23 cellular contexts compared by ENCODE assay signal in genomic region chr15:64806509-64806908, GRCh38. TPM values are rescaled to one million over a fixed set of nuclear protein-coding genes. Genes with fewer than 3 reads are reported as not detected.
DNase-seq lines count a peak whose midpoint lies in the region; ATAC-seq and TF ChIP-seq lines count a peak whose summit lies in the region.
"Had no signal": no experiment of that assay in that cellular context is flagged by ENCODE, and none has a peak within 500 bp of the region (broad histone marks: within the 10 kb centered on the region; RNA-seq: fewer than 3 reads in every experiment).

No MANE protein-coding gene starts in this region.

- H3K9me3 ChIP-seq in right cardiac atrium (ENCODE audit: control insufficient read depth, low read length) (no peaks in the 10 kb centered on the region), heart left ventricle (no peaks in the 10 kb centered on the region), esophagus squamous epithelium (no peaks in the 10 kb centered on the region), muscle layer of duodenum (ENCODE audit: control insufficient read depth in 1 of 2, low read length in 2 of 2) (no peaks in the 10 kb centered on the region)
- H3K9me3 ChIP-seq: BLaER1, prostate gland, SJCRH30 had no signal

- no peaks in the 10 kb centered on the region for H3K4me1 ChIP-seq in right cardiac atrium (ENCODE audit: control insufficient read depth, insufficient read depth, low read length)
- H3K4me1 ChIP-seq in heart left ventricle, result peaks cover 0 to 38% (median 11%) of the 10 kb centered on the region in 12 donors
- H3K4me1 ChIP-seq in esophagus squamous epithelium, result peaks cover 0 to 21% (median 5%) of the 10 kb centered on the region in 3 donors
- peaks cover 0 to 35% of the 10 kb centered on the region in 2 donors for H3K4me1 ChIP-seq in muscle layer of duodenum (ENCODE audit: control insufficient read depth in 1 of 2, insufficient read depth in 2 of 2, low read length in 2 of 2)
- H3K4me1 ChIP-seq: prostate gland had no signal

- no peaks in the 10 kb centered on the region for H3K36me3 Mint-ChIP-seq in activated CD8-positive, alpha-beta memory T cell treated with anti-CD3 and anti-CD28 coated beads, Interleukin-2, amount 10 ng/mL, durations not matched to agents 7 days and 5 days
- H3K36me3 Mint-ChIP-seq: activated naive CD8-positive, alpha-beta T cell treated with anti-CD3 and anti-CD28 coated beads for 36 hours had no signal

- DNase-seq in right cardiac atrium (peak in 1 of 3 donors; percentile 27), heart left ventricle (no peak), esophagus squamous epithelium (lab: John Stamatoyannopoulos, UW) (no peak), AG08396 (ENCODE audit: low spot score) (no peak), HuH-7.5 (ENCODE audit: low spot score) (no peak)
- DNase-seq in activated CD8-positive, alpha-beta memory T cell treated with anti-CD3 and anti-CD28 coated beads, Interleukin-2, amount 10 ng/mL, durations not matched to agents 7 days and 5 days, result no peak
- DNase-seq: activated CD4-positive, alpha-beta T cell treated with anti-CD3 and anti-CD28 coated beads, Interleukin-2, amount 10 ng/mL, durations not matched to agents 7 days and 5 days; activated naive CD8-positive, alpha-beta T cell treated with anti-CD3 and anti-CD28 coated beads for 36 hours; effector memory CD4-positive, alpha-beta T cell; Kasumi-1; NCI-H1092; NCI-H2029; SJCRH30; stimulated activated CD8-positive, alpha-beta memory T cell treated with anti-CD3 and anti-CD28 coated beads, Interleukin-4, amount 100 ng/mL, for 48 hours; substantia nigra had no signal

- H3K27ac ChIP-seq in right cardiac atrium (ENCODE audit: low read length), result peak overlapping the region; percentile 44
- peak overlapping the region in 2 of 12 donors; percentile 12 to 90 for H3K27ac ChIP-seq in heart left ventricle
- peak overlapping the region; percentile 33 to 88 (median 76) for H3K27ac ChIP-seq in esophagus squamous epithelium
- H3K27ac ChIP-seq in muscle layer of duodenum (ENCODE audit: low read length), result peak overlapping the region; percentile 39
- H3K27ac ChIP-seq: BLaER1, SJCRH30 had no signal

- H3K36me3 ChIP-seq in heart left ventricle (no peaks in the 10 kb centered on the region), esophagus squamous epithelium (no peaks in the 10 kb centered on the region), muscle layer of duodenum (ENCODE audit: control insufficient read depth in 1 of 2, insufficient read depth in 2 of 2, low read length in 2 of 2) (no peaks in the 10 kb centered on the region)
- H3K36me3 ChIP-seq: BLaER1, prostate gland, SJCRH30 had no signal

- H3K27me3 Mint-ChIP-seq in activated CD8-positive, alpha-beta memory T cell treated with anti-CD3 and anti-CD28 coated beads, Interleukin-2, amount 10 ng/mL, durations not matched to agents 7 days and 5 days, result peaks cover 7% of the 10 kb centered on the region
- H3K27me3 Mint-ChIP-seq: activated naive CD8-positive, alpha-beta T cell treated with anti-CD3 and anti-CD28 coated beads for 36 hours; activated T-helper 17 cell treated with anti-CD3 and anti-CD28 coated beads, Interleukin-2, amount 50 U/mL, for 72 hours had no signal

- 71% methylated on average over 6 of the region's 6 CpGs for WGBS in right cardiac atrium
- WGBS in heart left ventricle, 4 donors, result 72 to 76% (median 74%) methylated on average over 6 of the region's 6 CpGs
- WGBS in esophagus squamous epithelium, 2 donors, result 57 to 88% methylated on average over 4 to 5 of the region's 6 CpGs

- CTCF ChIA-PET in activated CD8-positive, alpha-beta memory T cell treated with anti-CD3 and anti-CD28 coated beads, Interleukin-2, amount 10 ng/mL, durations not matched to agents 7 days and 5 days (lab: Charles Lee), result interaction anchor here (0.9 to 2.4 kb wide), 4 partner anchors 19 to 81 kb away, joined by 3 to 9 read pairs (median 3); no protein-coding TSS in a partner anchor

- no peak overlapping the region for H3K4me3 ChIP-seq in right cardiac atrium (ENCODE audit: low read length)
- no peak overlapping the region for H3K4me3 ChIP-seq in heart left ventricle
- no peak overlapping the region for H3K4me3 ChIP-seq in esophagus squamous epithelium
- no peak overlapping the region for H3K4me3 ChIP-seq in muscle layer of duodenum (ENCODE audit: low read depth in 1 of 2, low read length in 2 of 2)
- H3K4me3 ChIP-seq: BLaER1, prostate gland, SJCRH30 had no signal

- H3K27me3 ChIP-seq in right cardiac atrium (ENCODE audit: control insufficient read depth, insufficient read depth) (no peaks in the 10 kb centered on the region), heart left ventricle (no peaks in the 10 kb centered on the region), esophagus squamous epithelium (peaks cover 0 to 5% (median 0%) of the 10 kb centered on the region in 4 donors), muscle layer of duodenum (ENCODE audit: low read depth, low read length) (no peaks in the 10 kb centered on the region)
- H3K27me3 ChIP-seq: BLaER1, SJCRH30 had no signal

- intact Hi-C loops in right cardiac atrium (cut with DNase I) (loop anchor here in 1 of 4 donors (5.0 kb wide), 1 partner anchor 74 kb away; no protein-coding TSS in a partner anchor), heart left ventricle (cut with DNase I) (loop anchor here in 3 of 10 donors (2.0 to 5.0 kb wide), 3 partner anchors 34 to 70 kb away; no protein-coding TSS in a partner anchor), esophagus squamous epithelium (cut with DNase I) (loop anchor here (5.0 kb wide), 1 partner anchor 64 kb away; no protein-coding TSS in a partner anchor)

- TF ChIP-seq CTCF in heart left ventricle (IDR thresholded peaks at IDR 0.05), result no peak
- no peak for TF ChIP-seq CTCF in esophagus squamous epithelium (IDR thresholded peaks at IDR 0.05)

- no peak for TF ChIP-seq POLR2A in heart left ventricle (IDR thresholded peaks at IDR 0.05)
- TF ChIP-seq POLR2A in esophagus squamous epithelium (IDR thresholded peaks at IDR 0.05), result no peak

- ATAC-seq in right cardiac atrium (no peak), heart left ventricle (no peak), HG03457 (IDR thresholded peaks at IDR 0.05; ENCODE audit: unreplicated experiment) (no peak)
- no peak for ATAC-seq in activated CD8-positive, alpha-beta memory T cell treated with anti-CD3 and anti-CD28 coated beads, Interleukin-2, amount 10 ng/mL, durations not matched to agents 7 days and 5 days
- ATAC-seq: activated T-helper 17 cell treated with anti-CD3 and anti-CD28 coated beads, Interleukin-2, amount 50 U/mL, for 72 hours; Panc1 had no signal

- H3K27ac Mint-ChIP-seq in activated CD8-positive, alpha-beta memory T cell treated with anti-CD3 and anti-CD28 coated beads, Interleukin-2, amount 10 ng/mL, durations not matched to agents 7 days and 5 days, result no peak overlapping the region
- H3K27ac Mint-ChIP-seq: activated CD4-positive, alpha-beta T cell treated with anti-CD3 and anti-CD28 coated beads, Interleukin-2, amount 10 ng/mL, durations not matched to agents 7 days and 5 days; activated naive CD8-positive, alpha-beta T cell treated with anti-CD3 and anti-CD28 coated beads for 36 hours; activated T-helper 17 cell treated with anti-CD3 and anti-CD28 coated beads, Interleukin-2, amount 50 U/mL, for 72 hours; T-helper 1 cell treated with Interleukin-12 subunit alpha and Interleukin-12 subunit beta and Interleukin-4 antibody, amounts not matched to agents 30 μg/mL and 1 μg/mL, for 36 hours had no signal

- no peak overlapping the region for H3K4me3 Mint-ChIP-seq in activated CD8-positive, alpha-beta memory T cell treated with anti-CD3 and anti-CD28 coated beads, Interleukin-2, amount 10 ng/mL, durations not matched to agents 7 days and 5 days
- H3K4me3 Mint-ChIP-seq: activated CD4-positive, alpha-beta T cell treated with anti-CD3 and anti-CD28 coated beads, Interleukin-2, amount 10 ng/mL, durations not matched to agents 7 days and 5 days; activated naive CD8-positive, alpha-beta T cell treated with anti-CD3 and anti-CD28 coated beads for 36 hours; activated T-helper 17 cell treated with anti-CD3 and anti-CD28 coated beads, Interleukin-2, amount 50 U/mL, for 72 hours; T-helper 1 cell treated with Interleukin-12 subunit alpha and Interleukin-12 subunit beta and Interleukin-4 antibody, amounts not matched to agents 30 μg/mL and 1 μg/mL, for 36 hours had no signal

- no peaks in the 10 kb centered on the region for H3K4me1 Mint-ChIP-seq in activated CD8-positive, alpha-beta memory T cell treated with anti-CD3 and anti-CD28 coated beads, Interleukin-2, amount 10 ng/mL, durations not matched to agents 7 days and 5 days
- H3K4me1 Mint-ChIP-seq: activated CD4-positive, alpha-beta T cell treated with anti-CD3 and anti-CD28 coated beads, Interleukin-2, amount 10 ng/mL, durations not matched to agents 7 days and 5 days; activated T-helper 17 cell treated with anti-CD3 and anti-CD28 coated beads, Interleukin-2, amount 50 U/mL, for 72 hours had no signal

- no peaks in the 10 kb centered on the region for H3K9me3 Mint-ChIP-seq in activated CD8-positive, alpha-beta memory T cell treated with anti-CD3 and anti-CD28 coated beads, Interleukin-2, amount 10 ng/mL, durations not matched to agents 7 days and 5 days (ENCODE audit: low read depth)
- H3K9me3 Mint-ChIP-seq: activated CD4-positive, alpha-beta T cell treated with anti-CD3 and anti-CD28 coated beads, Interleukin-2, amount 10 ng/mL, durations not matched to agents 7 days and 5 days; activated naive CD8-positive, alpha-beta T cell treated with anti-CD3 and anti-CD28 coated beads for 36 hours; activated T-helper 17 cell treated with anti-CD3 and anti-CD28 coated beads, Interleukin-2, amount 50 U/mL, for 72 hours; T-helper 1 cell treated with Interleukin-12 subunit alpha and Interleukin-12 subunit beta and Interleukin-4 antibody, amounts not matched to agents 30 μg/mL and 1 μg/mL, for 36 hours had no signal

RNA-seq across cellular contexts. Expression of gene PIF1, which starts 18.9 kb away (rescaled TPM):
- total RNA-seq in right cardiac atrium (1 to 10 TPM in 1 of 4 donors, under 1 TPM in 3; 0.25 to 1.1 (median 0.62) TPM), heart left ventricle (1 to 10 TPM in 2 of 9 donors, under 1 TPM in 5, not detected in 2; 0.23 to 4.6 (median 0.52) TPM), esophagus squamous epithelium (10 to 100 TPM in 1 of 4 donors, 1 to 10 TPM in 3; 1.8 to 17.5 (median 3.8) TPM)
- polyA plus RNA-seq in right cardiac atrium (0.86 TPM), heart left ventricle (under 1 TPM; 0.40 to 0.88 TPM)
- total RNA-seq in activated CD8-positive, alpha-beta memory T cell treated with anti-CD3 and anti-CD28 coated beads, Interleukin-2, amount 10 ng/mL, durations not matched to agents 7 days and 5 days, result 10 to 100 TPM; 59.5 to 85.5 TPM

RNA-seq across cellular contexts. Expression of gene RBPMS2, which starts 31.1 kb away (rescaled TPM):
- total RNA-seq in right cardiac atrium (100 to 1,000 TPM; 380 to 503 (median 388) TPM), heart left ventricle (100 to 1,000 TPM in 7 of 9 donors, 10 to 100 TPM in 2; 49.8 to 530 (median 189) TPM), esophagus squamous epithelium (1 to 10 TPM in 2 of 4 donors, under 1 TPM in 1, not detected in 1; 0.75 to 5.0 (median 1.3) TPM)
- polyA plus RNA-seq in right cardiac atrium (392 TPM), heart left ventricle (100 to 1,000 TPM; 238 to 408 TPM)
- not detected for total RNA-seq in activated CD8-positive, alpha-beta memory T cell treated with anti-CD3 and anti-CD28 coated beads, Interleukin-2, amount 10 ng/mL, durations not matched to agents 7 days and 5 days
- total RNA-seq: activated naive CD8-positive, alpha-beta T cell treated with anti-CD3 and anti-CD28 coated beads for 36 hours; activated T-helper 17 cell treated with anti-CD3 and anti-CD28 coated beads, Interleukin-2, amount 50 U/mL, for 72 hours had no signal
- polyA plus RNA-seq: neural cell had no signal

RNA-seq across cellular contexts. Expression of gene PLEKHO2, which starts 35.2 kb away (rescaled TPM):
- total RNA-seq in right cardiac atrium (10 to 100 TPM; 11.6 to 22.3 (median 13.8) TPM), heart left ventricle (10 to 100 TPM in 3 of 9 donors, 1 to 10 TPM in 6; 7.0 to 50.8 (median 9.2) TPM), esophagus squamous epithelium (10 to 100 TPM in 1 of 4 donors, 1 to 10 TPM in 3; 5.6 to 18.3 (median 7.2) TPM)
- polyA plus RNA-seq in right cardiac atrium (11.7 TPM), heart left ventricle (10 to 100 TPM in 1 of 2 donors, 1 to 10 TPM in 1; 5.3 to 13.4 TPM)
- total RNA-seq in activated CD8-positive, alpha-beta memory T cell treated with anti-CD3 and anti-CD28 coated beads, Interleukin-2, amount 10 ng/mL, durations not matched to agents 7 days and 5 days, result 10 to 100 TPM; 27.8 to 28.4 TPM

Comparison
In these comparisons a context has a peak if more than half of its experiments do, and no peak if none do; other contexts are left out.
1. RNA of gene RBPMS2, which starts 31.1 kb away (total RNA-seq): 380 to 503 TPM in right cardiac atrium and 49.8 to 530 TPM in heart left ventricle; 0.75 to 5.0 TPM in esophagus squamous epithelium and not detected in activated CD8-positive, alpha-beta memory T cell treated with anti-CD3 and anti-CD28 coated beads, Interleukin-2, amount 10 ng/mL, durations not matched to agents 7 days and 5 days; every median in the first group is over 4 times any median in the second.